Comparison of ENCODE assay signal across 18 cellular contexts in the genomic region with DNA sequence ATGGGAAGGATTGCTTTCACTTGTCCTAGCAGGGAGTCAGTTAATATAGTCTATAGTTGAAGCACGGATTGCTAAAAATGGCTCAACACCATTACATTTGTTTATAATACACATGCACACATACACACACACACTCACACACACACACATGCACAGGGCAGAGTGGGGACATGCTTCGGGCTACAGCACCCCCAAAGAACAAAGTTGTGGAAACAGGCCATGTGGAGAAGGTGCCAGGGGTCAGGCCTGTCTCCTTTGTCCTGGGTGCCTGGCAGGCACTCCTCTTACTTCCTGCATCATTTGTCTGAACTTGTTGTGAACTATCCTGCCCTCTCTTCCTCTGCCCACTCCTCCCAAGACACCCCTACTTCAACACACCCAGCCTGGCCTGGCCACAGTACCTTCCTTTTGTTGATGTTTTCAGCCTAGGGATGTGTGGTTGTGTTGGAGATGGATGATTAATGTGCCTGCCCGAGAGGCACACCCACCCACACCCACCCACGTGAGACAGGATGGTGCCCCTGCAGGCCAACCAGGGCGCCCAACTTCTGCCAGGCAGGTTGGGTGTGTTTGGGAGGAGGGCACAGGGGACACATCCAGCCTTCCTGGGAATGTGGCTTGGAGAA. TPM values are rescaled to one million over a fixed set of nuclear protein-coding genes. Genes with fewer than 3 reads are reported as not detected.
DNase-seq lines count a peak whose midpoint lies in the region; ATAC-seq, FAIRE-seq and TF ChIP-seq lines count a peak whose summit lies in the region.
"Had no signal": no experiment of that assay in that cellular context is flagged by ENCODE, and none has a peak within 500 bp of the region (broad histone marks: within the 10 kb centered on the region; RNA-seq: fewer than 3 reads in every experiment).

No MANE protein-coding gene starts in this region.

- POLR2A ChIA-PET in activated CD4-positive, alpha-beta T cell treated with anti-CD3 and anti-CD28 coated beads for 36 hours (lab: Charles Lee) = interaction anchor here (0.6 kb wide), 1 partner anchor 55 kb away, joined by 4 read pairs; no protein-coding TSS in a partner anchor
- POLR2A ChIA-PET in OCI-LY7 (lab: Charles Lee) = no interaction called here

- no peaks in the 10 kb centered on the region for H4K20me1 ChIP-seq in OCI-LY7 (ENCODE audit: insufficient read depth, low read length)

- no peak overlapping the region for H3K27ac ChIP-seq in OCI-LY7 (ENCODE audit: low read depth, low read length, poor library complexity, severe bottlenecking)
- no peak overlapping the region for H3K27ac ChIP-seq in spleen
- H3K27ac ChIP-seq in esophagus muscularis mucosa (replicated peaks in 1 of 4) = no peak overlapping the region
- H3K27ac ChIP-seq: upper lobe of left lung had no signal

- 58 to 67% (median 62%) methylated on average over 5 of the region's 5 CpGs for WGBS in spleen, 5 donors
- 72% methylated on average over 5 of the region's 5 CpGs for WGBS in esophagus muscularis mucosa

- no peaks in the 10 kb centered on the region for H3K27me3 ChIP-seq in bronchial epithelial cell (ENCODE audit: control insufficient read depth, insufficient read depth, low read length)
- no peaks in the 10 kb centered on the region for H3K27me3 ChIP-seq in spleen (replicated peaks in 1 of 7)
- H3K27me3 ChIP-seq in esophagus muscularis mucosa = no peaks in the 10 kb centered on the region
- H3K27me3 ChIP-seq: upper lobe of left lung had no signal

- H3K79me2 ChIP-seq in OCI-LY7 (ENCODE audit: insufficient read depth, low read depth, low read length) = no peaks in the 10 kb centered on the region

- no peak overlapping the region for H3K4me3 Mint-ChIP-seq in activated CD4-positive, alpha-beta T cell treated with anti-CD3 and anti-CD28 coated beads for 36 hours
- H3K4me3 Mint-ChIP-seq in T-helper 2 cell treated with Interferon-gamma antibody and Interleukin-4, amounts not matched to agents 5 μg/mL and 100 μg/mL, for 36 hours = no peak overlapping the region
- H3K4me3 Mint-ChIP-seq: CD4-positive, CD25-positive, alpha-beta regulatory T cell had no signal

- TF ChIP-seq CTCF in OCI-LY7 (conservative IDR thresholded peaks at IDR 0.05; ENCODE audit: low read length) = no peak
- peak; percentile 21 for TF ChIP-seq CTCF in bronchial epithelial cell (IDR thresholded peaks at IDR 0.05; ENCODE audit: insufficient read depth, low read length, severe bottlenecking)
- no peak for TF ChIP-seq CTCF in spleen (IDR thresholded peaks at IDR 0.05 in 8 of 11, conservative IDR thresholded peaks at IDR 0.05 in 3 of 11)
- TF ChIP-seq CTCF in esophagus muscularis mucosa (IDR thresholded peaks at IDR 0.05) = no peak

- TF ChIP-seq EP300 in esophagus muscularis mucosa (IDR thresholded peaks at IDR 0.05) = no peak

- DNase-seq in activated CD4-positive, alpha-beta T cell treated with anti-CD3 and anti-CD28 coated beads for 36 hours = peak; percentile 34
- no peak for DNase-seq in activated CD4-positive, alpha-beta T cell treated with anti-CD3 and anti-CD28 coated beads for 4 hours
- DNase-seq in OCI-LY7 (ENCODE audit: low spot score) = no peak
- DNase-seq in bronchial epithelial cell (ENCODE audit: low read depth) = peak; percentile 92
- peak; percentile 19 for DNase-seq in spleen
- no peak for DNase-seq in T-helper 2 cell treated with Interferon-gamma antibody and Interleukin-4, amounts not matched to agents 5 μg/mL and 100 μg/mL, for 36 hours (ENCODE audit: low spot score)
- no peak for DNase-seq in esophagus muscularis mucosa (ENCODE audit: extremely low spot score)
- no peak for DNase-seq in NOMO-1 (lab: John Stamatoyannopoulos, UW; ENCODE audit: unreplicated experiment in 2 of 2)
- DNase-seq: ACHN; activated CD4-positive, alpha-beta T cell treated with anti-CD3 and anti-CD28 coated beads for 1 hour; activated T-cell treated with anti-CD3 and anti-CD28 coated beads for 4 hours; CD4-positive, CD25-positive, alpha-beta regulatory T cell; central memory CD4-positive, alpha-beta T cell; left cardiac atrium; NK-92 treated with Interleukin-12 subunit alpha and Interleukin-12 subunit beta, amount 100 ng/mL, for 24 hours; posterior cingulate gyrus; SIG-M5; upper lobe of left lung had no signal

- no peaks in the 10 kb centered on the region for H3K9me2 ChIP-seq in OCI-LY7 (ENCODE audit: insufficient read depth, low read length)

- H2AFZ ChIP-seq in OCI-LY7 (ENCODE audit: low read length) = peak overlapping the region; percentile 82

- no peaks in the 10 kb centered on the region for H3K9me3 Mint-ChIP-seq in activated CD4-positive, alpha-beta T cell treated with anti-CD3 and anti-CD28 coated beads for 36 hours (ENCODE audit: low read depth)
- no peaks in the 10 kb centered on the region for H3K9me3 Mint-ChIP-seq in T-helper 2 cell treated with Interferon-gamma antibody and Interleukin-4, amounts not matched to agents 5 μg/mL and 100 μg/mL, for 36 hours
- H3K9me3 Mint-ChIP-seq: CD4-positive, CD25-positive, alpha-beta regulatory T cell had no signal

- FAIRE-seq in bronchial epithelial cell (lab: Jason Lieb, UNC) = peak; percentile 66

- H3K27ac Mint-ChIP-seq in activated CD4-positive, alpha-beta T cell treated with anti-CD3 and anti-CD28 coated beads for 36 hours = no peak overlapping the region
- H3K27ac Mint-ChIP-seq in T-helper 2 cell treated with Interferon-gamma antibody and Interleukin-4, amounts not matched to agents 5 μg/mL and 100 μg/mL, for 36 hours = no peak overlapping the region

- ATAC-seq in activated CD4-positive, alpha-beta T cell treated with anti-CD3 and anti-CD28 coated beads for 36 hours = peak; percentile 73
- ATAC-seq: left cardiac atrium had no signal

- no peaks in the 10 kb centered on the region for H3K27me3 Mint-ChIP-seq in activated CD4-positive, alpha-beta T cell treated with anti-CD3 and anti-CD28 coated beads for 36 hours
- peaks cover 1% of the 10 kb centered on the region for H3K27me3 Mint-ChIP-seq in T-helper 2 cell treated with Interferon-gamma antibody and Interleukin-4, amounts not matched to agents 5 μg/mL and 100 μg/mL, for 36 hours (ENCODE audit: low read depth)
- H3K27me3 Mint-ChIP-seq: CD4-positive, CD25-positive, alpha-beta regulatory T cell had no signal

- H3K9me3 ChIP-seq in OCI-LY7 (ENCODE audit: low read length) = no peaks in the 10 kb centered on the region
- no peaks in the 10 kb centered on the region for H3K9me3 ChIP-seq in spleen
- H3K9me3 ChIP-seq in esophagus muscularis mucosa = no peaks in the 10 kb centered on the region
- H3K9me3 ChIP-seq: upper lobe of left lung had no signal

- BruUV-seq in OCI-LY7 (replicated peaks; lab: Mats Ljungman, UMichigan) = no TSS peak

- H3K4me1 ChIP-seq in OCI-LY7 (ENCODE audit: insufficient read depth, low read length, poor library complexity, severe bottlenecking) = peaks cover 19% of the 10 kb centered on the region
- peaks cover 0 to 20% (median 3%) of the 10 kb centered on the region in 6 donors for H3K4me1 ChIP-seq in spleen
- no peaks in the 10 kb centered on the region for H3K4me1 ChIP-seq in esophagus muscularis mucosa

- H3K36me3 Mint-ChIP-seq in activated CD4-positive, alpha-beta T cell treated with anti-CD3 and anti-CD28 coated beads for 36 hours (ENCODE audit: low read depth) = no peaks in the 10 kb centered on the region
- H3K36me3 Mint-ChIP-seq in T-helper 2 cell treated with Interferon-gamma antibody and Interleukin-4, amounts not matched to agents 5 μg/mL and 100 μg/mL, for 36 hours (ENCODE audit: low read depth) = no peaks in the 10 kb centered on the region
- H3K36me3 Mint-ChIP-seq: CD4-positive, CD25-positive, alpha-beta regulatory T cell had no signal

- TF ChIP-seq POLR2A in spleen (IDR thresholded peaks at IDR 0.05) (no peak), esophagus muscularis mucosa (IDR thresholded peaks at IDR 0.05; ENCODE audit: low read depth) (no peak)

- intact Hi-C loops in activated CD4-positive, alpha-beta T cell treated with anti-CD3 and anti-CD28 coated beads for 36 hours (cut with DNase I, micrococcal nuclease) = no loop called here
- intact Hi-C loops in OCI-LY7 (cut with micrococcal nuclease; ENCODE audit: unreplicated experiment) = no loop called here
- intact Hi-C loops in spleen (cut with DNase I; ENCODE audit: low total_unique reads) = no loop called here
- intact Hi-C loops in esophagus muscularis mucosa (cut with DNase I) = no loop called here

- no peaks in the 10 kb centered on the region for H3K36me3 ChIP-seq in OCI-LY7 (ENCODE audit: insufficient read depth, low read length)
- no peaks in the 10 kb centered on the region for H3K36me3 ChIP-seq in bronchial epithelial cell (ENCODE audit: control insufficient read depth, insufficient read depth, low read length)
- H3K36me3 ChIP-seq in spleen = no peaks in the 10 kb centered on the region
- H3K36me3 ChIP-seq in esophagus muscularis mucosa = no peaks in the 10 kb centered on the region
- H3K36me3 ChIP-seq: upper lobe of left lung had no signal

- H3K4me1 Mint-ChIP-seq in activated CD4-positive, alpha-beta T cell treated with anti-CD3 and anti-CD28 coated beads for 36 hours = no peaks in the 10 kb centered on the region
- H3K4me1 Mint-ChIP-seq in T-helper 2 cell treated with Interferon-gamma antibody and Interleukin-4, amounts not matched to agents 5 μg/mL and 100 μg/mL, for 36 hours (ENCODE audit: low read depth) = peaks cover 6% of the 10 kb centered on the region

- H3K4me2 ChIP-seq in OCI-LY7 (ENCODE audit: low read length) = no peak overlapping the region

- CTCF ChIA-PET in activated CD4-positive, alpha-beta T cell treated with anti-CD3 and anti-CD28 coated beads for 36 hours (lab: Charles Lee) = interaction anchor here (0.6 kb wide), 1 partner anchor 145 kb away, joined by 3 read pairs; no protein-coding TSS in a partner anchor
- CTCF ChIA-PET in OCI-LY7 (lab: Charles Lee; ENCODE audit: unreplicated experiment) = no interaction called here

- H3K4me3 ChIP-seq in OCI-LY7 (ENCODE audit: low read depth, low read length, poor library complexity, severe bottlenecking) (no peak overlapping the region), bronchial epithelial cell (ENCODE audit: low read depth, low read length) (no peak overlapping the region), spleen (no peak overlapping the region), esophagus muscularis mucosa (no peak overlapping the region)
- H3K4me3 ChIP-seq: upper lobe of left lung had no signal

RNA-seq across cellular contexts. Expression of gene RASSF5, which starts 17.5 kb away (rescaled TPM):
- 100 to 1,000 TPM; 223 to 239 TPM for total RNA-seq in activated CD4-positive, alpha-beta T cell treated with anti-CD3 and anti-CD28 coated beads for 36 hours
- total RNA-seq in OCI-LY7 (2014; rRNA removed; shearing (Covaris generic)) = 19.8 and 21.4 TPM in 2 replicates
- total RNA-seq in OCI-LY7 (2022) = 25.7 and 30.0 TPM in 2 replicates
- 3.4 and 4.6 TPM in 2 replicates for total RNA-seq in bronchial epithelial cell
- 100 to 1,000 TPM; 121 to 168 (median 131) TPM for total RNA-seq in spleen
- polyA plus RNA-seq in spleen = 10 to 100 TPM; 32.2 to 39.5 (median 35.8) TPM
- total RNA-seq in esophagus muscularis mucosa = 10 to 100 TPM in 3 of 4 donors, 1 to 10 TPM in 1; 6.6 to 23.0 (median 10.5) TPM

RNA-seq across cellular contexts. Expression of gene IKBKE, which starts 54.6 kb away (rescaled TPM):
- 10 to 100 TPM; 15.3 to 17.2 TPM for total RNA-seq in activated CD4-positive, alpha-beta T cell treated with anti-CD3 and anti-CD28 coated beads for 36 hours
- total RNA-seq in OCI-LY7 (2014; rRNA removed; shearing (Covaris generic)) = 23.8 and 23.9 TPM in 2 replicates
- total RNA-seq in OCI-LY7 (2022) (34.4 and 38.5 TPM in 2 replicates), bronchial epithelial cell (2.9 and 5.8 TPM in 2 replicates), spleen (10 to 100 TPM; 20.1 to 37.3 (median 35.1) TPM), esophagus muscularis mucosa (1 to 10 TPM; 1.4 to 2.5 (median 2.3) TPM)
- 10 to 100 TPM; 11.3 to 23.2 (median 17.0) TPM for polyA plus RNA-seq in spleen

Comparison
In these comparisons a context has a peak if more than half of its experiments do, and no peak if none do; other contexts are left out.
1. DNase-seq: peak in activated CD4-positive, alpha-beta T cell treated with anti-CD3 and anti-CD28 coated beads for 36 hours (single experiment), bronchial epithelial cell (single experiment) and spleen (single experiment); none in activated CD4-positive, alpha-beta T cell treated with anti-CD3 and anti-CD28 coated beads for 4 hours (0 of 2), OCI-LY7 (single experiment), T-helper 2 cell treated with Interferon-gamma antibody and Interleukin-4, amounts not matched to agents 5 μg/mL and 100 μg/mL, for 36 hours (single experiment), esophagus muscularis mucosa (single experiment) and NOMO-1 (0 of 2).